8 cellular contexts compared by ENCODE assay signal in the genomic region with DNA sequence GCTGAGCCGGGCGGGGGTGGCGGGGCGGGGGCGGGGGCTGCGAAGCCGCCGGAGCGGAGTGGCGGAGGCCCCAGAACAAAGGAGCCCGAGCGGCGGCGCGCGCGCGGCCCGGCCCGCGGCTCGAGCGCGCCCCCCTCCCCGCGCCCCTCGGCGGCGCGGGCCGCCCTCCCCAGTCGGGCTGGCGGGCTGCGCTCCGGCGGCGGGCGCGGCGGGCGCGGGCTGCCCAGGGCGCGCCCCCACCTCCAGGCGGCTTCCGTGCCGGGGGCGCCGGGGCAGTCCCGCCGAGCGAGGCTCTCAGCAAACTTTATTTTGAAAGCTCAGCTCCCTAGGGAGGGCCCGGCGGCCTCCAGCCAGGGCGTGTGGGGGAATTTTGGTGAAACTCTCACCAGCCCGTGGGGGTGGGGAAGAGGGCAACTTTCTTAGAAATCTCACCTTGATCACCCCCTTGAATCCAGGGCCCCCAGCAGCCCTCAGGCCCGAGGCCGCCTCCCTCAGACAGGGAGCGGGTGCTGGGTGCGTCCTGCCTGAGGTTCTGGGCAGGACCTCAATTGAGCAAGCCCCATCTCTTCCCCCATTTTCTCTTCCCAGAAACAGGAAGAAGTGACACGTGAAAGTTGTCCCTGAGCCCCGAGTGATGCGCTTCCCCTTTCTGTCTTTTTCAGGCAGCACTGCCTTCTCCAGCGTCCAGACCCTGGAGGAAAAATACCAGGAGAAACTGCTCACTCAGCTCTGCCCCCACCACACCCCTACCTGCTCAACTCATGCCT. TPM values are rescaled to one million over a fixed set of nuclear protein-coding genes. Genes with fewer than 3 reads are reported as not detected.
A peak's percentile ranks its signal among the peaks of the same experiment; 100 is the strongest.
DNase-seq lines count a peak whose midpoint lies in the region; ATAC-seq and TF ChIP-seq lines count a peak whose summit lies in the region.

No MANE protein-coding gene starts in this region.

- peak; percentile 33 for ATAC-seq in HG02840 (IDR thresholded peaks at IDR 0.05; ENCODE audit: low FRiP score, unreplicated experiment)
- ATAC-seq in Panc1 = peak; percentile 4; the same call in 1 of the 2 replicates
- peak in 3 of 4 donors; percentile 5 to 11 (median 11) for ATAC-seq in heart left ventricle
- no peak for ATAC-seq in GM18519 (IDR thresholded peaks at IDR 0.05; ENCODE audit: low FRiP score, unreplicated experiment)

- H3K4me1 ChIP-seq in Panc1 (ENCODE audit: control insufficient read depth, insufficient read depth, low read length) (peaks cover 60% of the 10 kb centered on the region), heart left ventricle (peaks cover 0 to 84% (median 51%) of the 10 kb centered on the region in 12 donors)

- DNase-seq in NCI-H1436 (lab: John Stamatoyannopoulos, UW) (peak; percentile 40), NCI-H1436 treated with DMSO at 0.1 percent for 48 hours (lab: John Stamatoyannopoulos, UW) (no peak), Panc1 (ENCODE audit: low read depth, low spot score) (no peak), heart left ventricle (peak in 4 of 5 donors; percentile 53 to 77 (median 56)), retina (peak; percentile 64)
- DNase-seq in activated effector memory CD4-positive, alpha-beta T cell treated with anti-CD3 and anti-CD28 coated beads, Interleukin-2, amount 50 U/mL, for 16 hours = peak; percentile 88

- H3K9me3 ChIP-seq in Panc1 (ENCODE audit: control insufficient read depth, insufficient read depth, low read depth, low read length) (no peaks in the 10 kb centered on the region), heart left ventricle (no peaks in the 10 kb centered on the region)

- H3K4me3 ChIP-seq in Panc1 (ENCODE audit: low read depth in 2 of 2, low read length in 2 of 2) = peak overlapping the region; percentile 51 to 64
- H3K4me3 ChIP-seq in heart left ventricle = peak overlapping the region; percentile 31 to 71 (median 60)

- H3K27ac ChIP-seq in Panc1 (ENCODE audit: low read length) (peak overlapping the region; percentile 86), heart left ventricle (peak overlapping the region in 10 of 12 donors; percentile 46 to 95 (median 64))

- BruUV-seq in Panc1 (replicated peaks; lab: Mats Ljungman, UMichigan) = no TSS peak

- TF ChIP-seq CTCF in Panc1 (IDR thresholded peaks at IDR 0.05) = no peak
- no peak for TF ChIP-seq CTCF in heart left ventricle (IDR thresholded peaks at IDR 0.05)

- CTCF ChIA-PET in Panc1 (lab: Charles Lee) = no interaction called here

- in situ Hi-C loops in Panc1 (cut with HindIII; ENCODE audit: low pct_unique_long_range_greater_than_20kb, low sequenced_read_pairs) = no loop called here

- no peaks in the 10 kb centered on the region; the same call in 1 of the 2 replicates for H3K36me3 ChIP-seq in Panc1 (ENCODE audit: control insufficient read depth, insufficient read depth, low read length)
- H3K36me3 ChIP-seq in heart left ventricle = peaks cover 0 to 7% (median 0%) of the 10 kb centered on the region in 9 donors

- POLR2A ChIA-PET in Panc1 (lab: Charles Lee) = no interaction called here

- intact Hi-C loops in Panc1 (cut with micrococcal nuclease; ENCODE audit: unreplicated experiment) (no loop called here), heart left ventricle (cut with DNase I) (loop anchor here in 5 of 10 donors (2.0 to 10.0 kb wide), 6 partner anchors 58 to 161 kb away; a partner anchor contains a TSS)

- TF ChIP-seq POLR2A in heart left ventricle (IDR thresholded peaks at IDR 0.05) = peak in 1 of 2 donors; percentile 38

- H3K27me3 ChIP-seq in Panc1 (ENCODE audit: control insufficient read depth, insufficient read depth, low read length) = no peaks in the 10 kb centered on the region
- H3K27me3 ChIP-seq in heart left ventricle = no peaks in the 10 kb centered on the region

- WGBS in heart left ventricle, 4 donors = 4 to 33% (median 16%) methylated on average over 9 to 64 of the region's 64 CpGs

RNA-seq across cellular contexts. Expression of a gene that starts 0.8 kb away (rescaled TPM):
- total RNA-seq in Panc1 (2021; ENCODE audit: unreplicated experiment) = 13.1 TPM
- 7.0 TPM for polyA plus RNA-seq in Panc1 (2012; ENCODE audit: insufficient read length)
- total RNA-seq in heart left ventricle = 10 to 100 TPM in 1 of 9 donors, 1 to 10 TPM in 8; 1.8 to 12.6 (median 2.5) TPM
- polyA plus RNA-seq in heart left ventricle = 1 to 10 TPM; 1.2 to 4.2 TPM

RNA-seq across cellular contexts. Expression of a gene that starts 58.8 kb away (rescaled TPM):
- total RNA-seq in Panc1 (2021; ENCODE audit: unreplicated experiment) (78.5 TPM), heart left ventricle (10 to 100 TPM; 22.6 to 32.1 (median 24.3) TPM)
- polyA plus RNA-seq in Panc1 (2012; ENCODE audit: insufficient read length) = 82.3 TPM
- 10 to 100 TPM; 34.9 to 49.2 TPM for polyA plus RNA-seq in heart left ventricle

Comparison
In these comparisons a context has a peak if more than half of its experiments do, and no peak if none do; other contexts are left out.
1. DNase-seq: peak in NCI-H1436 (single experiment), activated effector memory CD4-positive, alpha-beta T cell treated with anti-CD3 and anti-CD28 coated beads, Interleukin-2, amount 50 U/mL, for 16 hours (single experiment), heart left ventricle (4 of 5) and retina (single experiment); none in NCI-H1436 treated with DMSO at 0.1 percent for 48 hours (single experiment) and Panc1 (single experiment).